In the genomic region with DNA sequence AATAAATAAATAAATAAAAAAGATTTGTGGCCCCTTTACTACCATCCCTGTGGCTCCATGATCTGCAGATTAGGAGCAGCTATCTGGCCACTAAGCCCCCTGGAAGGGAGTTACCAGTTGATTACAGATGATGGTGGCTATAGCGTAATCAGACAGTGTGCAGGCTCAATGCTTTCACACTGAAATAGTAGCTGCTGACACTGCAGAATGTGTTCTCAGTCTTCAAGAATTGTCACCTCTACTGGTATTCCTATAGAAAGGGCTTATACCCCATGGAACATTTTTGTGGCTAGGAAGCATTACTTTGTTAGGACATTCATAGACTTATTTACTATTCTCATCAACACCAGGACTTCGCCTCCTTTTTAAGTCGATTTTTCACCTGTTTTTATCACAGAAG, we compare ENCODE assay signal across 20 cellular contexts.
"Had no signal": no experiment of that assay in that cellular context is flagged by ENCODE, and none has a peak within 500 bp of the region (broad histone marks: within the 10 kb centered on the region; RNA-seq: fewer than 3 reads in every experiment).

No MANE protein-coding gene starts in this region.

- H3K9ac ChIP-seq: SK-N-SH had no signal

- FAIRE-seq: RCC 7860 had no signal

- DNase-seq: KBM-7, NCI-H1092, NCI-H1105 treated with DMSO at 0.1 percent for 48 hours, NCI-H1417 treated with DMSO at 0.1 percent for 48 hours, NCI-H146, NCI-H187, NCI-H2029, NCI-H2081 treated with DMSO at 0.1 percent for 48 hours, NCI-H2171, NCI-H226, NCI-H446, NCI-H510A, NCI-H524 treated with DMSO at 0.1 percent for 48 hours, NCI-H69, NCI-H774, RPMI8226, SHP77, SK-N-SH, SW 1271 had no signal

- H3K4me2 ChIP-seq: SK-N-SH had no signal

- H3K9me3 ChIP-seq: SK-N-SH had no signal
